In genomic region chr12:124581792-124582424, GRCh38 we compare ENCODE assay signal across 14 cellular contexts. TPM values are rescaled to one million over a fixed set of nuclear protein-coding genes. Genes with fewer than 3 reads are reported as not detected.
A peak's percentile ranks its signal among the peaks of the same experiment; 100 is the strongest.
DNase-seq lines count a peak whose midpoint lies in the region; ATAC-seq and TF ChIP-seq lines count a peak whose summit lies in the region.
"Had no signal": no experiment of that assay in that cellular context is flagged by ENCODE, and none has a peak within 500 bp of the region (broad histone marks: within the 10 kb centered on the region; RNA-seq: fewer than 3 reads in every experiment).

No MANE protein-coding gene starts in this region.

- H3K4me3 ChIP-seq in naive thymus-derived CD4-positive, alpha-beta T cell (ENCODE audit: low read length), result no peak overlapping the region
- no peak overlapping the region for H3K4me3 ChIP-seq in uterus

- peak; percentile 85 for ATAC-seq in Right ventricle myocardium superior (ENCODE audit: poor library complexity)
- ATAC-seq in naive thymus-derived CD4-positive, alpha-beta T cell, result peak; percentile 72
- no peak for ATAC-seq in stimulated activated naive CD8-positive, alpha-beta T cell treated with anti-CD3 and anti-CD28 coated beads, Interleukin-15, Interleukin-2, amounts not matched to agents 100 U/mL and 50 U/mL, for 24 hours
- ATAC-seq: naive thymus-derived CD8-positive, alpha-beta T cell had no signal

- H3K4me1 ChIP-seq in naive thymus-derived CD4-positive, alpha-beta T cell (ENCODE audit: control insufficient read depth in 2 of 2, insufficient read depth in 2 of 2, low read length in 2 of 2), result no peaks in the 10 kb centered on the region
- no peaks in the 10 kb centered on the region for H3K4me1 ChIP-seq in uterus

- no peak overlapping the region for H3K4me3 Mint-ChIP-seq in naive thymus-derived CD4-positive, alpha-beta T cell
- H3K4me3 Mint-ChIP-seq: activated T-helper 1 cell treated with anti-CD3 and anti-CD28 coated beads, Interleukin-12 subunit alpha, Interleukin-12 subunit beta, Interleukin-2, Interleukin-4 antibody, amounts not matched to agents 30 ng/mL and 10 ng/mL and 1 ng/mL, durations not matched to agents 14 hours and 24 hours and 36 hours; naive thymus-derived CD8-positive, alpha-beta T cell had no signal

- intact Hi-C loops in Right ventricle myocardium superior (cut with DNase I) (no loop called here), uterus (cut with DNase I; ENCODE audit: low total_unique reads) (no loop called here)
- intact Hi-C loops in naive thymus-derived CD4-positive, alpha-beta T cell (cut with micrococcal nuclease), result no loop called here

- CTCF ChIA-PET in naive thymus-derived CD4-positive, alpha-beta T cell (lab: Charles Lee), result no interaction called here

- peak; percentile 59 for DNase-seq in CD1c-positive myeloid dendritic cell (ENCODE audit: extremely low spot score)
- DNase-seq in Right ventricle myocardium superior, result peak; percentile 69
- no peak for DNase-seq in naive thymus-derived CD4-positive, alpha-beta T cell
- no peak for DNase-seq in stimulated activated naive CD8-positive, alpha-beta T cell treated with anti-CD3 and anti-CD28 coated beads, Interleukin-15, Interleukin-2, amounts not matched to agents 100 U/mL and 50 U/mL, for 24 hours
- no peak for DNase-seq in NCI-H1417 (lab: John Stamatoyannopoulos, UW)
- no peak for DNase-seq in uterus
- no peak for DNase-seq in OCI-M1 (lab: John Stamatoyannopoulos, UW)
- DNase-seq: Calu3; cerebellar nuclear complex; Karpas-422; naive thymus-derived CD8-positive, alpha-beta T cell; NCI-H510A had no signal

- POLR2A ChIA-PET in naive thymus-derived CD4-positive, alpha-beta T cell (lab: Charles Lee), result no interaction called here

- peaks cover 0 to 7% (median 1%) of the 10 kb centered on the region in 11 donors for H3K9me3 Mint-ChIP-seq in naive thymus-derived CD4-positive, alpha-beta T cell

- TF ChIP-seq POLR2A in uterus (IDR thresholded peaks at IDR 0.05), result no peak

- no peaks in the 10 kb centered on the region for H3K27me3 ChIP-seq in naive thymus-derived CD4-positive, alpha-beta T cell (ENCODE audit: control insufficient read depth in 2 of 2, insufficient read depth in 2 of 2, low read length in 2 of 2)
- H3K27me3 ChIP-seq in uterus, result no peaks in the 10 kb centered on the region

- peak overlapping the region in 1 of 9 donors; percentile 51 for H3K27ac Mint-ChIP-seq in naive thymus-derived CD4-positive, alpha-beta T cell
- H3K27ac Mint-ChIP-seq: activated T-helper 1 cell treated with anti-CD3 and anti-CD28 coated beads, Interleukin-12 subunit alpha, Interleukin-12 subunit beta, Interleukin-2, Interleukin-4 antibody, amounts not matched to agents 30 ng/mL and 10 ng/mL and 1 ng/mL, durations not matched to agents 14 hours and 24 hours and 36 hours had no signal

- peaks cover 0 to 10% (median 0%) of the 10 kb centered on the region in 3 experiments for H3K9me3 ChIP-seq in naive thymus-derived CD4-positive, alpha-beta T cell (ENCODE audit: control insufficient read depth in 2 of 3, low read length in 3 of 3)
- H3K9me3 ChIP-seq in uterus, result no peaks in the 10 kb centered on the region

- H3K27ac ChIP-seq in naive thymus-derived CD4-positive, alpha-beta T cell (ENCODE audit: low read depth, low read length), result no peak overlapping the region
- H3K27ac ChIP-seq in uterus, result no peak overlapping the region

- peaks cover 0 to 4% (median 0%) of the 10 kb centered on the region in 5 donors for H3K27me3 Mint-ChIP-seq in naive thymus-derived CD4-positive, alpha-beta T cell
- H3K27me3 Mint-ChIP-seq: naive thymus-derived CD8-positive, alpha-beta T cell had no signal

- no peak for TF ChIP-seq CTCF in uterus (IDR thresholded peaks at IDR 0.05)

- H3K36me3 ChIP-seq in naive thymus-derived CD4-positive, alpha-beta T cell (ENCODE audit: control insufficient read depth in 2 of 3, insufficient read depth in 3 of 3, low read length in 3 of 3), result no peaks in the 10 kb centered on the region
- H3K36me3 ChIP-seq in uterus, result no peaks in the 10 kb centered on the region

- peaks cover 0 to 2% (median 0%) of the 10 kb centered on the region in 7 donors for H3K4me1 Mint-ChIP-seq in naive thymus-derived CD4-positive, alpha-beta T cell

- H3K36me3 Mint-ChIP-seq in naive thymus-derived CD4-positive, alpha-beta T cell, result peaks cover 0 to 4% (median 0%) of the 10 kb centered on the region in 5 donors

TF ChIP-seq in PFSK-1, 5 proteins besides CTCF, POLR2A, EP300 and RAD21:
- TF ChIP-seq REST (IDR thresholded peaks at IDR 0.05; ENCODE audit: insufficient read depth in 1 of 2, low read depth in 2 of 2, low read length in 2 of 2) (peak; percentile 66 to 73; a peak in 3 of 4 replicates), POLR2AphosphoS5 (IDR thresholded peaks at IDR 0.05; ENCODE audit: low read depth, low read length) (no peak)

RNA-seq across cellular contexts. Expression of gene NCOR2, which starts 14.5 kb away (rescaled TPM):
- polyA plus RNA-seq in PFSK-1 (2012; ENCODE audit: insufficient read length, low read depth), result 220 TPM
- total RNA-seq in Right ventricle myocardium superior, result 133 TPM
- total RNA-seq in naive thymus-derived CD4-positive, alpha-beta T cell, result 100 to 1,000 TPM; 101 to 194 (median 112) TPM
- 10 to 100 TPM in 1 of 2 donors, 1 to 10 TPM in 1; 5.3 to 17.3 TPM for polyA plus RNA-seq in naive thymus-derived CD4-positive, alpha-beta T cell
- total RNA-seq in uterus, result 100 to 1,000 TPM in 2 of 4 donors, 10 to 100 TPM in 2; 65.1 to 436 (median 102) TPM

Comparison
In these comparisons a context has a peak if more than half of its experiments do, and no peak if none do; other contexts are left out.
1. DNase-seq: peak in CD1c-positive myeloid dendritic cell (single experiment) and Right ventricle myocardium superior (single experiment); none in naive thymus-derived CD4-positive, alpha-beta T cell (0 of 9), stimulated activated naive CD8-positive, alpha-beta T cell treated with anti-CD3 and anti-CD28 coated beads, Interleukin-15, Interleukin-2, amounts not matched to agents 100 U/mL and 50 U/mL, for 24 hours (single experiment), NCI-H1417 (0 of 3), uterus (0 of 2) and OCI-M1 (single experiment).